Comparison of ENCODE assay signal across 8 cellular contexts in the genomic region with DNA sequence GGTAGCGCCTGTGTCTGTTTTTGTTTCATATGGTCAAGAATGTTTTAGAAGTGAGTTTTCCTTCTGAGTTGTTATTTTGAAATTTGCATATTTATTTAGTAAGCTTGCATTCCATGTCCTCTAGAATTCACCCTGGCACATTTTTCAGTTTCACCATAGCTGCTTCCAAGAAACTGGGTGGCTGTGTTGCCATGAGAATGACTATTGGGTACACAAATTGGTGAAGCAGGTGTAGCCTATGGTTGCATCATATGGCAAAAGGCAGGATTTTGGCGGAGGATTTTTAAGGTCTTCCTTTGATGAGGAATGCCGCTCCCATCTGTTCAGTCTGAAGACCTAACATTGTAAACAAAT. TPM values are rescaled to one million over a fixed set of nuclear protein-coding genes. Genes with fewer than 3 reads are reported as not detected.
A peak's percentile ranks its signal among the peaks of the same experiment; 100 is the strongest.
DNase-seq lines count a peak whose midpoint lies in the region; ATAC-seq, FAIRE-seq and TF ChIP-seq lines count a peak whose summit lies in the region.

No MANE protein-coding gene starts in this region.

- H3K4me3 Mint-ChIP-seq in endodermal cell: peak overlapping the region; percentile 95
- peak overlapping the region; percentile 98 for H3K4me3 Mint-ChIP-seq in osteocyte (ENCODE audit: unreplicated experiment)

- no peaks in the 10 kb centered on the region for H3F3A ChIP-seq in PC-3 (ENCODE audit: low read length, unreplicated experiment)

- H3K27ac Mint-ChIP-seq in endodermal cell (peak overlapping the region; percentile 96), osteocyte (ENCODE audit: unreplicated experiment) (peak overlapping the region; percentile 95)

- intact Hi-C loops in PC-3 (cut with micrococcal nuclease): no loop called here

- H3K9me3 Mint-ChIP-seq in endodermal cell (no peaks in the 10 kb centered on the region), osteocyte (ENCODE audit: unreplicated experiment) (no peaks in the 10 kb centered on the region)

- CTCF ChIA-PET in PC-3 (lab: Charles Lee): no interaction called here

- H3K9ac ChIP-seq in PC-3 (ENCODE audit: low read length) (peak overlapping the region; percentile 96), endodermal cell (ENCODE audit: extremely low read depth, low read length, poor library complexity, severe bottlenecking) (peak overlapping the region; percentile 94)

- no peaks in the 10 kb centered on the region for H3K9me2 ChIP-seq in PC-3 (replicated peaks; ENCODE audit: low read length)

- H3K4me1 ChIP-seq in PC-3 (ENCODE audit: insufficient read depth, low read length) (peaks cover 18% of the 10 kb centered on the region), endodermal cell (ENCODE audit: control insufficient read depth, insufficient read depth, low read length) (no peaks in the 10 kb centered on the region)

- peaks cover 44% of the 10 kb centered on the region for H4K20me1 ChIP-seq in PC-3 (ENCODE audit: low read length)

- no peaks in the 10 kb centered on the region for H3K27me3 Mint-ChIP-seq in endodermal cell (ENCODE audit: insufficient read depth)
- no peaks in the 10 kb centered on the region for H3K27me3 Mint-ChIP-seq in osteocyte (ENCODE audit: unreplicated experiment)

- H3K27ac ChIP-seq in PC-3 (ENCODE audit: low read length) (no peak overlapping the region), endodermal cell (ENCODE audit: low read depth, low read length) (no peak overlapping the region)

- no peak for FAIRE-seq in urothelium cell line (lab: Jason Lieb, UNC)
- no peak for FAIRE-seq in H54 (lab: Jason Lieb, UNC)

- no TSS peak for BruUV-seq in PC-3 (replicated peaks; lab: Mats Ljungman, UMichigan)

- H3K79me2 ChIP-seq in PC-3 (ENCODE audit: low read length): peaks cover 43% of the 10 kb centered on the region

- TF ChIP-seq CTCF in PC-3 (conservative IDR thresholded peaks at IDR 0.05; ENCODE audit: low read depth, low read length) (no peak), endodermal cell (conservative IDR thresholded peaks at IDR 0.05) (no peak), osteocyte (IDR thresholded peaks at IDR 0.05) (no peak)

- DNase-seq in DMS 273 treated with DMSO at 0.1 percent for 48 hours (lab: John Stamatoyannopoulos, UW) (peak; percentile 6), PC-3 (no peak), endodermal cell (no peak), osteocyte (ENCODE audit: extremely low spot score, unreplicated experiment) (no peak), urothelium cell line (ENCODE audit: low spot score) (no peak), AML-193 (lab: John Stamatoyannopoulos, UW) (no peak), H54 (ENCODE audit: insufficient read length, low spot score) (no peak)
- no peak for DNase-seq in stimulated activated CD4-positive, alpha-beta T cell treated with anti-CD3 and anti-CD28 coated beads, Interleukin-4, amount 100 ng/mL, for 1 hour

- 48 to 60% methylated on average over 1 to 3 of the region's 3 CpGs for WGBS in endodermal cell (ENCODE audit: insufficient coverage in 1 of 2, insufficient read length in 1 of 2), 2 experiments

- H3K36me3 Mint-ChIP-seq in endodermal cell (ENCODE audit: low read depth) (peaks cover 32% of the 10 kb centered on the region), osteocyte (ENCODE audit: unreplicated experiment) (peaks cover 48% of the 10 kb centered on the region)

- H3K36me3 ChIP-seq in PC-3 (ENCODE audit: low read depth, low read length): peaks cover 34% of the 10 kb centered on the region
- H3K36me3 ChIP-seq in endodermal cell (ENCODE audit: control insufficient read depth, insufficient read depth, low read length): peaks cover 46% of the 10 kb centered on the region

- peak overlapping the region; percentile 95 for H3K4me2 ChIP-seq in PC-3 (ENCODE audit: low read length)

- TF ChIP-seq POLR2A in H54 (IDR thresholded peaks at IDR 0.05; ENCODE audit: low read depth, low read length): no peak

- H3K4me1 Mint-ChIP-seq in endodermal cell: peaks cover 25% of the 10 kb centered on the region
- H3K4me1 Mint-ChIP-seq in osteocyte (ENCODE audit: unreplicated experiment): peaks cover 48% of the 10 kb centered on the region

- H3K9me3 ChIP-seq in PC-3 (ENCODE audit: low read length) (no peaks in the 10 kb centered on the region), endodermal cell (ENCODE audit: control insufficient read depth, low read length) (no peaks in the 10 kb centered on the region)

- H3K4me3 ChIP-seq in PC-3 (ENCODE audit: low read length) (peak overlapping the region; percentile 95), endodermal cell (ENCODE audit: low read length) (peak overlapping the region; percentile 91)

- no peak for ATAC-seq in PC-3

- POLR2A ChIA-PET in PC-3 (lab: Charles Lee; ENCODE audit: unreplicated experiment): no interaction called here

- H3K27me3 ChIP-seq in PC-3 (ENCODE audit: low read length) (no peaks in the 10 kb centered on the region), endodermal cell (ENCODE audit: control insufficient read depth, insufficient read depth, low read length, poor library complexity, severe bottlenecking) (no peaks in the 10 kb centered on the region)

- no peak overlapping the region for H2AFZ ChIP-seq in PC-3 (ENCODE audit: low read length)

RNA-seq across cellular contexts. Expression of gene HERPUD1, which starts 1.3 kb away (rescaled TPM):
- total RNA-seq in PC-3 (2014; rRNA removed) (50.1 and 54.9 TPM in 2 replicates), endodermal cell (10 to 100 TPM; 21.5 to 40.6 TPM), osteocyte (251 and 285 TPM in 2 replicates)
- polyA plus RNA-seq in endodermal cell (2013, experiment 1 of 2): 51.1 TPM
- 39.7 TPM for polyA plus RNA-seq in endodermal cell (2013, experiment 2 of 2)

RNA-seq across cellular contexts. Expression of gene CETP, which starts 28.5 kb away (rescaled TPM):
- total RNA-seq in PC-3 (2014; rRNA removed): not detected in 2 replicates
- not detected for total RNA-seq in endodermal cell
- polyA plus RNA-seq in endodermal cell (2013, experiment 1 of 2): not detected
- not detected for polyA plus RNA-seq in endodermal cell (2013, experiment 2 of 2)
- total RNA-seq in osteocyte: not detected in 2 replicates

RNA-seq across cellular contexts. Expression of gene NLRC5, which starts 56.1 kb away (rescaled TPM):
- total RNA-seq in PC-3 (2014; rRNA removed) (0.98 and 4.4 TPM in 2 replicates), endodermal cell (under 1 TPM; 0.64 to 0.97 TPM), osteocyte (21.1 and 24.7 TPM in 2 replicates)
- 0.21 TPM for polyA plus RNA-seq in endodermal cell (2013, experiment 1 of 2)
- polyA plus RNA-seq in endodermal cell (2013, experiment 2 of 2): 0.12 TPM
